Comparison of ENCODE assay signal across 15 cellular contexts in the genomic region with DNA sequence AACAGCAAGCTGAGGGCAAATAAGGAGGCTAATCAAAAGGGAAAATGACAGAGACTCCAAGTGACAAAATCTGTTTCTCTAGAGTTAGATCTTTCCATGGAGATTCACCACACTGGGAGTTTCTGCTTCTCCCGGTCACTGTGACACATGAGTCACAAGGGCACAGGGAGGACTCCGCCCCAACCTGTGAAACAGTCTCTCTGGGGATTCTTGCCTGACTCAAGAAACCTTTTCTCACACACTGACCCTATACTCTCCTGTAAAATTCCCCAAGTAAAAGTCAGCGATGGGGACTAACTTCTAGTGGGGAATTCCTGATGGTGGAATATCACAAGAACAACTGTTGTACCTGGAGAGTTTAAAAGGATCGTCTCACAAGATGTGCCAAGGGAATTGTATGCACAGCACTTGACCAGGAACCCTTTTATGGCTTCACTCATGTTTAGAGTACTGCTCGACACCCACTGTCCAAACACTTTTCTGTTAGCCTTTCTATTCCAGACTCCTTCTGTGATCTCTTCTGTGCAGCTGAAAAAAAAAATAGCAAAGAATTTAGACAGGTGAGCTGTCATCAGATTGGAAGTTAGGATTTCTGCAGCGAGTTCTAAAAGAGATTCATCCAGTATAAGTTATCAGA.
DNase-seq lines count a peak whose midpoint lies in the region; ATAC-seq lines count a peak whose summit lies in the region.
"Had no signal": no experiment of that assay in that cellular context is flagged by ENCODE, and none has a peak within 500 bp of the region (broad histone marks: within the 10 kb centered on the region; RNA-seq: fewer than 3 reads in every experiment).

No MANE protein-coding gene starts in this region.

- peak; percentile 47 for DNase-seq in CD1c-positive myeloid dendritic cell (ENCODE audit: extremely low spot score)
- DNase-seq in NCI-H69 (lab: John Stamatoyannopoulos, UW), result peak; percentile 1
- peak; percentile 78 for DNase-seq in kidney tubule cell (ENCODE audit: low spot score)
- no peak for DNase-seq in activated CD8-positive, alpha-beta memory T cell treated with anti-CD3 and anti-CD28 coated beads for 24 hours
- DNase-seq in stimulated activated CD4-positive, alpha-beta T cell treated with anti-CD3 and anti-CD28 coated beads, Interleukin-2, amount 100 ng/mL, for 24 hours, result no peak
- no peak for DNase-seq in activated CD4-positive, alpha-beta T cell treated with anti-CD3 and anti-CD28 coated beads for 4 hours
- DNase-seq: activated CD8-positive, alpha-beta T cell treated with anti-CD3 and anti-CD28 coated beads, Interleukin-2, amount 10 ng/mL, durations not matched to agents 7 days and 5 days; activated gamma-delta T cell; DMS79 treated with DMSO at 0.1 percent for 48 hours; effector memory CD4-positive, alpha-beta T cell; NCI-H446; psoas muscle; thyroid gland had no signal

- ATAC-seq in HG02588 (IDR thresholded peaks at IDR 0.05; ENCODE audit: unreplicated experiment), result peak; percentile 49
- no peak for ATAC-seq in activated CD4-positive, CD25-positive, alpha-beta regulatory T cell treated with anti-CD3 and anti-CD28 coated beads, Interleukin-2, amount 50 U/mL, for 24 hours
- ATAC-seq: activated CD8-positive, alpha-beta T cell treated with anti-CD3 and anti-CD28 coated beads, Interleukin-2, amount 10 ng/mL, durations not matched to agents 7 days and 5 days; psoas muscle had no signal

Comparison
In these comparisons a context has a peak if more than half of its experiments do, and no peak if none do; other contexts are left out.
1. DNase-seq: peak in CD1c-positive myeloid dendritic cell (single experiment), NCI-H69 (single experiment) and kidney tubule cell (single experiment); none in activated CD8-positive, alpha-beta memory T cell treated with anti-CD3 and anti-CD28 coated beads for 24 hours (single experiment), stimulated activated CD4-positive, alpha-beta T cell treated with anti-CD3 and anti-CD28 coated beads, Interleukin-2, amount 100 ng/mL, for 24 hours (0 of 2) and activated CD4-positive, alpha-beta T cell treated with anti-CD3 and anti-CD28 coated beads for 4 hours (0 of 2).